Comparison of ENCODE assay signal across 25 cellular contexts in the genomic region with DNA sequence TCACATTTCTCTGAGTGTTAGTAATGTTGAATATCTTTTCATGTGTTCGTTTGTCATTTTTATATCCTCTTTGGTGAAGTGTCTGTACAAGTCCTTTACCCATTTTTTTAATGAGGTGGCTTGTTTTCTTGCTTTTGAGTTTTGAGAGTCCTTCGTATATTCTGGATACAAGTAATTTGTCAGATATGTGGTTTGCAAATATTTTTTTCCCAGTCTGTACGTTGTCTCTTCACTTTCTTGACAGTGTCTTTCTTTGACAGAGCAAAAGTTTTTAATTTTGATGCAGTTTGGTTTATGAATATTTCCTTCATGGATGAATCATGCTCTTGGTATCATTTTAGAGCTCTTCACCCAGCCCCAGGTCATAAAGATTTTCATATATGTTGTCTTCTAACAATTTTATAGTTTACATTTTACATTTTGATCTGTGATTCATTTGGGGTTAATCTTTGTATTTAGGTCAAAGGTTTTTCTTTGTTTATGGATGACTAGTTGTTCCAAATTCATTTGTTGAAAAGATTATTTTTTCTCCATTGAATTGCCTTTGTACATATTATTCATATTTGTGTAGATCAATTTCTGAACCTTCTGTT.
"Had no signal": no experiment of that assay in that cellular context is flagged by ENCODE, and none has a peak within 500 bp of the region (broad histone marks: within the 10 kb centered on the region; RNA-seq: fewer than 3 reads in every experiment).

No MANE protein-coding gene starts in this region.

- H3K36me3 ChIP-seq: ascending aorta, cardiac muscle cell had no signal

- H3K27me3 ChIP-seq: ascending aorta, cardiac muscle cell had no signal

- ATAC-seq: activated CD8-positive, alpha-beta memory T cell treated with anti-CD3 and anti-CD28 coated beads, Interleukin-2, amount 10 ng/mL, durations not matched to agents 7 days and 5 days; T-helper 17 cell; WTC11 had no signal

- H3K27ac ChIP-seq: cardiac muscle cell had no signal

- H3K4me3 ChIP-seq: ascending aorta, cardiac muscle cell had no signal

- FAIRE-seq: RCC 7860 had no signal

- DNase-seq: activated CD4-positive, alpha-beta T cell treated with anti-CD3 and anti-CD28 coated beads for 1 hour; activated CD4-positive, alpha-beta T cell treated with anti-CD3 and anti-CD28 coated beads, Interleukin-2, amount 10 ng/mL, durations not matched to agents 24 days and 14 days; activated CD4-positive, alpha-beta T cell treated with anti-CD3 and anti-CD28 coated beads, Interleukin-2, amount 50 U/mL, for 48 hours; activated CD8-positive, alpha-beta memory T cell treated with anti-CD3 and anti-CD28 coated beads, Interleukin-2, amount 10 ng/mL, durations not matched to agents 7 days and 5 days; activated effector memory CD4-positive, alpha-beta T cell treated with Interleukin-2 at 50 U/mL for 16 hours; activated naive CD4-positive, alpha-beta T cell; activated T-cell treated with anti-CD3 and anti-CD28 coated beads, Interleukin-2, amount 50 U/mL, for 24 hours; amniotic stem cell; cerebellar nuclear complex; Karpas-422; MM.1S; NCI-H1105; NCI-H1436; NCI-H1694 treated with DMSO at 0.1 percent for 48 hours; NCI-H2029 treated with DMSO at 0.1 percent for 48 hours; NCI-H345; NCI-H510A treated with DMSO at 0.1 percent for 48 hours; NCI-H69; SHP77 treated with DMSO at 0.1 percent for 48 hours; T-helper 17 cell; T-helper 9 cell had no signal

- H3K9me3 ChIP-seq: ascending aorta had no signal
